ENCODE assay signal across 17 cellular contexts in the genomic region with DNA sequence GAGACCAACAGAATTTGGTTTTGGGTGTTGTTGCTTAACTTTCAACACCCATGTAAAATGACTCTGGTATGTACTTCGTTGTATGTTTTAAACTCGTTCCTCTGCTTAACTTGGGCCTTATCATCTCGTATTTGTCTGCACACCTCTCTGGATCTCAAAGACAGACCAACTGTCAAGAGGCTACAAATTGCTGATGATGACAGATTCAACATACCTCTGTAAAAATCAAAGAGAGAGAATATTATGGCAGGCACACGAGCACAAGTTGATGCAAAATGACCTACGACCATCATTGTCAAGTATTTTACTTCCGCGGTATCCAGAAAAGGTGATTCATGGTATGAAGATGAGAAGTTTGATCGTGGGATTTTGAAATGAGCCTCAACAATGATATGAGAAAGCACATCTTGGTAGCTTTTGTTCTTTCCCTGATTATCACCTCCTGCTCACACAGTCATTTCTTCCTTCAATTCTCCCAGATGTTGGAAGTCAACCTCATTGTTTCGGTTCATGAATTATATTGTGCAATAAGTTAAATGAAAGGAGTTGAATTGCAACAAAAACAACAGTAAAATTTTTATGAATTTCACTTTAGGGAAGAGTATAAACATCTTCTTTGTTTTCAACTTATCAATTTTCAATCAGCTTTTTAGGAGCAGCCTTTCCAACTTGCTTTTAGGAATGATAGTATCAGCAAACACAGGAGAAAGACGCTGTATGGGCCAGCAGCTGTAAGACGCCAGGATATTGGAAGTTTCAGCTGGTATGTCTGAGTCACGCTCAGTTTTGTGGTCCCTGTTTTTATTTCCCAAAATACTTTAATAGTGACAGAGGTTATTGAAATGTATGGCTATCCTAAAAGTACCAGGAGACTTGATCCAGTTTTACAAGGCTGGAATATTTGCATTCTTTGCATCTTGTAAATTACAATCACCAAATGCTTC.
"Had no signal": no experiment of that assay in that cellular context is flagged by ENCODE, and none has a peak within 500 bp of the region (broad histone marks: within the 10 kb centered on the region; RNA-seq: fewer than 3 reads in every experiment).

No MANE protein-coding gene starts in this region.

- ATAC-seq: gastrocnemius medialis, heart right ventricle, left ventricle myocardium superior had no signal

- H3K27me3 Mint-ChIP-seq: activated CD4-positive, alpha-beta memory T cell treated with anti-CD3 and anti-CD28 coated beads, Interleukin-2, amount 10 ng/mL, durations not matched to agents 7 days and 5 days had no signal

- H3K9me3 ChIP-seq: esophagus muscularis mucosa, gastrocnemius medialis, heart right ventricle, stomach, thoracic aorta had no signal

- H3K4me3 ChIP-seq: esophagus muscularis mucosa, gastrocnemius medialis, heart right ventricle, stomach, thoracic aorta had no signal

- DNase-seq: activated CD4-positive, alpha-beta memory T cell treated with anti-CD3 and anti-CD28 coated beads, Interleukin-2, amount 10 ng/mL, durations not matched to agents 7 days and 5 days; activated CD4-positive, alpha-beta T cell treated with anti-CD3 and anti-CD28 coated beads for 1 hour; activated gamma-delta T cell treated with Interleukin-2 at 50 U/mL for 16 hours; activated naive CD8-positive, alpha-beta T cell treated with anti-CD3 and anti-CD28 coated beads for 36 hours; activated T-cell treated with anti-CD3 and anti-CD28 coated beads, Interleukin-2, amount 50 U/mL, for 48 hours; anterior cingulate cortex; endodermal cell; gastrocnemius medialis; heart right ventricle; islet precursor cell; left ventricle myocardium superior; mesenchymal stem cell; stimulated activated CD4-positive, alpha-beta T cell treated with anti-CD3 and anti-CD28 coated beads, Interleukin-15, amount 100 ng/mL, for 24 hours; stimulated activated CD4-positive, alpha-beta T cell treated with anti-CD3 and anti-CD28 coated beads, Interleukin-4, amount 100 ng/mL, for 24 hours; stomach had no signal

- H3K4me1 ChIP-seq: gastrocnemius medialis, stomach had no signal

- H3K36me3 ChIP-seq: esophagus muscularis mucosa, gastrocnemius medialis, heart right ventricle, stomach, thoracic aorta had no signal

- H3K27me3 ChIP-seq: esophagus muscularis mucosa, gastrocnemius medialis, heart right ventricle, stomach had no signal

- H3K27ac ChIP-seq: stomach, thoracic aorta had no signal

- H3K4me3 Mint-ChIP-seq: activated CD4-positive, alpha-beta memory T cell treated with anti-CD3 and anti-CD28 coated beads, Interleukin-2, amount 10 ng/mL, durations not matched to agents 7 days and 5 days; activated naive CD8-positive, alpha-beta T cell treated with anti-CD3 and anti-CD28 coated beads for 36 hours; endodermal cell had no signal

- H3K36me3 Mint-ChIP-seq: activated naive CD8-positive, alpha-beta T cell treated with anti-CD3 and anti-CD28 coated beads for 36 hours had no signal

- H3K9me3 Mint-ChIP-seq: activated CD4-positive, alpha-beta memory T cell treated with anti-CD3 and anti-CD28 coated beads, Interleukin-2, amount 10 ng/mL, durations not matched to agents 7 days and 5 days; activated naive CD8-positive, alpha-beta T cell treated with anti-CD3 and anti-CD28 coated beads for 36 hours; endodermal cell had no signal

- H3K4me1 Mint-ChIP-seq: activated CD4-positive, alpha-beta memory T cell treated with anti-CD3 and anti-CD28 coated beads, Interleukin-2, amount 10 ng/mL, durations not matched to agents 7 days and 5 days; activated naive CD8-positive, alpha-beta T cell treated with anti-CD3 and anti-CD28 coated beads for 36 hours; endodermal cell had no signal

- H3K27ac Mint-ChIP-seq: activated CD4-positive, alpha-beta memory T cell treated with anti-CD3 and anti-CD28 coated beads, Interleukin-2, amount 10 ng/mL, durations not matched to agents 7 days and 5 days; activated naive CD8-positive, alpha-beta T cell treated with anti-CD3 and anti-CD28 coated beads for 36 hours; endodermal cell had no signal
